ENCODE assay signal across 8 cellular contexts in the genomic region with DNA sequence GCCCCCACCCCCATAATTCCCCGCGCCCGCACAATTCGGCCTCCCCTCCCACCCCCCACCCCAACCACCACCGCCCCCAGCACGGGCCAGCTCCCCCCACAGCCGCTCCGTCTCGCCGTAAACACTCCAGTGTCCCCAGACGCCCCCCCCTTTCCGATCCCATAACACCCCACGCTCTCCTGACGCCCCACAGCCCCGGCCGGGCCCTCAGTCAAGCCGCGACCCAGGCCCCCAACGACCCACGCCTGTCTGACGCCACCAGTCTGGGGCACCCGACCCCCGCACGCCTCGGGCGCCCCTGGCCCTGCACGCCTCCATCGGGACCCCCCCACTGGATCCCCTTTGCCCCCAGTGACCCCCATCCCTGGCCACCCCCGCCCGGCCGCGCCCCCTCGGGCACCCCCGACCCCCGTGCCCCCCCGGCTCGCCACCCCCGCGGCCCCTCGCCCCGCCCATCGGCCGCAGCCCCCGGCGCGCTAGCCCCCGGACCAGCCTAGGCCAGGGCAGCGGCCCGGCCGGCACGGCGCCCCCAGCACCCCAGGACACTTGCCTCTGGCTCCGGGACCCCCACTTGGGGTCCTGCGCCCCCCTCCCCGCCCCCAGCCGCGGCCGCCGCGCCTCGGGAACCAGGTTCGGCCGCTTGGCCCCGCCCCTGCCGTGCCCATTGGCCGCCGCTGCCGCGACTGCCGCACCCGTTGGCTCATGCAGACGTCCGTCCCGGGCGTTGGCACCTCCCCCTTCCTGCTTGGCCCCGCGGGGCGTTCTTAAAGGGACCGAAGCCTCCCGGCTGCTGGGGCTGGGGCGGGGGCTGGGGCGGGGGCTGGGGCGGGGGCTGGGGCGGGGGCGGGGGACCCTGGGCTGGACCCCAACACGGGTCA.
DNase-seq lines count a peak whose midpoint lies in the region; ATAC-seq and TF ChIP-seq lines count a peak whose summit lies in the region.

FKBP8 (minus strand) TSS at position 638 of the 878 bp plus-strand sequence. CDS start 1,603 bp downstream, outside the sequence.

- H3K4me1 ChIP-seq in ES-I3 (ENCODE audit: insufficient read depth, low read length), result 0 out of 2 replicates have a peak, but pooled peaks cover 5% of the 10 kb centered on the region

- peak; percentile 100 for ATAC-seq in SK-N-SH treated with all-trans-retinoic acid at 6 μM for 48 hours

- POLR2A ChIA-PET in HEK293T (lab: Yijun Ruan, JAX), result interaction anchor here (1.0 to 1.8 kb wide), 6 partner anchors 14 to 46 kb away, joined by 3 to 18 read pairs (median 4); partner anchors contain the start of genes ELL and KXD1

- H3K9ac ChIP-seq in ES-I3 (ENCODE audit: low read depth, low read length), result peak within 1 kb of the TSS; percentile 72

- DNase-seq in HEK293T (ENCODE audit: extremely low spot score) (peak; percentile 96), NAMALWA (ENCODE audit: low spot score) (peak; percentile 91), germinal center (ENCODE audit: low spot score) (peak; percentile 98), nucleus accumbens (lab: John Stamatoyannopoulos, UW) (peak; percentile 48 to 94 (median 87)), substantia nigra (lab: John Stamatoyannopoulos, UW) (peak; percentile 30 to 95 (median 89))
- DNase-seq in activated naive CD4-positive, alpha-beta T cell treated with anti-CD3 and anti-CD28 coated beads, Interleukin-2, amount 50 U/mL, for 16 hours, result peak; percentile 96

- CTCF ChIA-PET in HEK293T (lab: Yijun Ruan, JAX), result interaction anchor here (1.1 kb wide), 1 partner anchor 12 kb away, joined by 3 read pairs; no protein-coding TSS in a partner anchor

- no peaks in the 10 kb centered on the region for H3K9me3 ChIP-seq in ES-I3 (ENCODE audit: control insufficient read depth, insufficient read depth, low read length)

- H3K36me3 ChIP-seq in ES-I3 (ENCODE audit: insufficient read depth, low read length), result peaks cover 6% of the 10 kb centered on the region; the same call in 1 of the 2 replicates

- H3K27ac ChIP-seq in substantia nigra (ENCODE audit: low read depth, low read length, poor library complexity, severe bottlenecking), result peak within 1 kb of the TSS; percentile 80

TF ChIP-seq in HEK293T, 16 proteins besides CTCF, POLR2A, EP300 and RAD21:
- no peak for TF ChIP-seq TARDBP (IDR thresholded peaks at IDR 0.05)
- TF ChIP-seq, protein P1, sequence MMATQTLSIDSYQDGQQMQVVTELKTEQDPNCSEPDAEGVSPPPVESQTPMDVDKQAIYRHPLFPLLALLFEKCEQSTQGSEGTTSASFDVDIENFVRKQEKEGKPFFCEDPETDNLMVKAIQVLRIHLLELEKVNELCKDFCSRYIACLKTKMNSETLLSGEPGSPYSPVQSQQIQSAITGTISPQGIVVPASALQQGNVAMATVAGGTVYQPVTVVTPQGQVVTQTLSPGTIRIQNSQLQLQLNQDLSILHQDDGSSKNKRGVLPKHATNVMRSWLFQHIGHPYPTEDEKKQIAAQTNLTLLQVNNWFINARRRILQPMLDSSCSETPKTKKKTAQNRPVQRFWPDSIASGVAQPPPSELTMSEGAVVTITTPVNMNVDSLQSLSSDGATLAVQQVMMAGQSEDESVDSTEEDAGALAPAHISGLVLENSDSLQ (IDR thresholded peaks at IDR 0.05), result peak; percentile 98

TF ChIP-seq in SK-N-SH treated with all-trans-retinoic acid at 6 μM for 48 hours, 23 proteins besides CTCF, POLR2A, EP300 and RAD21:
- TF ChIP-seq TOX (CRISPR knock-in tag; IDR thresholded peaks at IDR 0.05; ENCODE audit: borderline replicate concordance), result no peak

Comparison
In these comparisons a context has a peak if more than half of its experiments do, and no peak if none do; other contexts are left out.
1. Peak in every context shown above with its lines: DNase-seq, ATAC-seq and H3K27ac ChIP-seq.